Comparison of ENCODE assay signal across 14 cellular contexts in the genomic region with DNA sequence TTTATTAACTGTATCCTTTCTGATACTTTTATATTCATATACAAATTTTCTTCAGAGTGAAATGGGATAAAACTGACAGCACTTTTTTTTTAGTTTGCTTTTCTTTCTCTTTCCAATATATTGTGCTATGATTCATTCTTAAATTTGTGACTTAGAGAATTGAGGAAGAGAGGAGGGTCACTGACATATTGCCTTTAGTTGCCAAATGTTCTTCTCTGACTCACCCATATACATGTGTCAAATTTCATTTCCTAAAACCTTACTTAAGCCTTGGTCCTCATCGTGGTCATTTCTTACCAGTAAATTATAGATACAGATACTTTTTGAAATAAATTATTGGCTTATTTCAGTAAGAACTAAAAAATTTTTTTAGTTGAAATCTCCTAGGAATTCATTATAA. TPM values are rescaled to one million over a fixed set of nuclear protein-coding genes. Genes with fewer than 3 reads are reported as not detected.
DNase-seq lines count a peak whose midpoint lies in the region; ATAC-seq and TF ChIP-seq lines count a peak whose summit lies in the region.
"Had no signal": no experiment of that assay in that cellular context is flagged by ENCODE, and none has a peak within 500 bp of the region (broad histone marks: within the 10 kb centered on the region; RNA-seq: fewer than 3 reads in every experiment).

No MANE protein-coding gene starts in this region.

- POLR2A ChIA-PET in HEK293T (lab: Yijun Ruan, JAX), result no interaction called here

- no peaks in the 10 kb centered on the region for H3K27me3 ChIP-seq in gastroesophageal sphincter
- H3K27me3 ChIP-seq in ovary, result no peaks in the 10 kb centered on the region
- H3K27me3 ChIP-seq: colonic mucosa, neutrophil had no signal

- H3K27ac Mint-ChIP-seq in T-helper 17 cell, result peak overlapping the region; percentile 21
- H3K27ac Mint-ChIP-seq: CD8-positive, alpha-beta T cell; T-helper 1 cell treated with Interleukin-12 subunit alpha and Interleukin-12 subunit beta and Interleukin-4 antibody, amounts not matched to agents 30 μg/mL and 1 μg/mL, for 36 hours had no signal

- H3K4me3 Mint-ChIP-seq in T-helper 17 cell, result no peak overlapping the region
- H3K4me3 Mint-ChIP-seq: CD8-positive, alpha-beta T cell; T-helper 1 cell treated with Interleukin-12 subunit alpha and Interleukin-12 subunit beta and Interleukin-4 antibody, amounts not matched to agents 30 μg/mL and 1 μg/mL, for 36 hours had no signal

- no peaks in the 10 kb centered on the region for H3K27me3 Mint-ChIP-seq in T-helper 17 cell

- 23 to 38% methylated on average over 1 of the region's 1 CpG for WGBS in gastroesophageal sphincter (ENCODE audit: low coverage in 1 of 2), 2 donors
- WGBS in ovary, 3 donors, result 40 to 57% (median 42%) methylated on average over 1 of the region's 1 CpG

- H3K4me1 ChIP-seq in gastroesophageal sphincter (peaks cover 6 to 17% (median 11%) of the 10 kb centered on the region in 3 donors), ovary (ENCODE audit: insufficient read depth) (no peaks in the 10 kb centered on the region)

- H3K4me3 ChIP-seq in gastroesophageal sphincter, result no peak overlapping the region
- H3K4me3 ChIP-seq in ovary, result no peak overlapping the region
- H3K4me3 ChIP-seq: colonic mucosa had no signal

- H3K4me1 Mint-ChIP-seq in T-helper 17 cell, result peaks cover 9% of the 10 kb centered on the region

- intact Hi-C loops in ovary (cut with DNase I), result no loop called here

- H3K9me3 ChIP-seq in T-helper 17 cell (ENCODE audit: control insufficient read depth, low read length, poor library complexity, severe bottlenecking) (no peaks in the 10 kb centered on the region), gastroesophageal sphincter (no peaks in the 10 kb centered on the region), ovary (no peaks in the 10 kb centered on the region)
- H3K9me3 ChIP-seq: colonic mucosa, neutrophil had no signal

- H3K27ac ChIP-seq in gastroesophageal sphincter (no peak overlapping the region), ovary (no peak overlapping the region)
- H3K27ac ChIP-seq: colonic mucosa, neutrophil had no signal

- DNase-seq in AG09319 (ENCODE audit: extremely low read depth, low read depth) (peak; percentile 48), HT1080 (ENCODE audit: low read depth) (peak; percentile 86), T-helper 17 cell (no peak), ovary (no peak), GM13976 (ENCODE audit: low spot score) (no peak), HEK293T (ENCODE audit: extremely low spot score) (no peak)
- DNase-seq: activated T-cell treated with anti-CD3 and anti-CD28 coated beads for 4 hours; CD8-positive, alpha-beta T cell; colonic mucosa; NCI-H2081 treated with DMSO at 0.1 percent for 48 hours had no signal

- in situ Hi-C loops in GM13976 (cut with MboI; ENCODE audit: low sequenced_read_pairs, unreplicated experiment), result no loop called here

- CTCF ChIA-PET in HEK293T (lab: Yijun Ruan, JAX), result no interaction called here

- peaks cover 6% of the 10 kb centered on the region for H3K36me3 Mint-ChIP-seq in T-helper 17 cell (ENCODE audit: low read depth)

- ATAC-seq in T-helper 17 cell (no peak), gastroesophageal sphincter (peak; percentile 51), HG03457 (IDR thresholded peaks at IDR 0.05; ENCODE audit: unreplicated experiment) (no peak)
- ATAC-seq: CD8-positive, alpha-beta T cell had no signal

- peaks cover 0 to 3% of the 10 kb centered on the region in 2 donors for H3K36me3 ChIP-seq in gastroesophageal sphincter
- no peaks in the 10 kb centered on the region for H3K36me3 ChIP-seq in ovary
- H3K36me3 ChIP-seq: colonic mucosa, neutrophil had no signal

- TF ChIP-seq POLR2A in gastroesophageal sphincter (IDR thresholded peaks at IDR 0.05) (no peak), ovary (IDR thresholded peaks at IDR 0.05) (no peak)

- TF ChIP-seq CTCF in AG09319 (IDR thresholded peaks at IDR 0.05; ENCODE audit: low read depth, low read length) (no peak), gastroesophageal sphincter (IDR thresholded peaks at IDR 0.05) (no peak), ovary (IDR thresholded peaks at IDR 0.05) (no peak), GM13976 (IDR thresholded peaks at IDR 0.05; ENCODE audit: borderline replicate concordance, control extremely low read depth, extremely low read depth, insufficient read depth, missing control alignments) (no peak)

- TF ChIP-seq EP300 in gastroesophageal sphincter (IDR thresholded peaks at IDR 0.05) (no peak), ovary (IDR thresholded peaks at IDR 0.05) (no peak)

TF ChIP-seq in HEK293T, 16 proteins besides CTCF, POLR2A, EP300 and RAD21:
- TF ChIP-seq ZNF384 (IDR thresholded peaks at IDR 0.05) (no peak), ELF4 (IDR thresholded peaks at IDR 0.05) (no peak), PKNOX1 (IDR thresholded peaks at IDR 0.05) (no peak), ARNT (IDR thresholded peaks at IDR 0.05) (no peak), TARDBP (IDR thresholded peaks at IDR 0.05) (no peak), FOXK2 (IDR thresholded peaks at IDR 0.05) (no peak), LEF1 (IDR thresholded peaks at IDR 0.05; ENCODE audit: borderline replicate concordance) (no peak), SUZ12 (IDR thresholded peaks at IDR 0.05) (no peak)

RNA-seq across cellular contexts. Expression of gene CLASP2, which starts 53.9 kb away (rescaled TPM):
- 39.7 and 74.2 TPM in 2 replicates for total RNA-seq in HT1080 (2014; rRNA removed; shearing (Covaris generic))
- polyA plus RNA-seq in HT1080 (2015; cell fraction: cytosol; rRNA removed), result 18.8 and 19.0 TPM in 2 replicates
- 33.3 and 36.8 TPM in 2 replicates for polyA plus RNA-seq in HT1080 (2015; cell fraction: nucleus; rRNA removed)
- total RNA-seq in T-helper 17 cell (10 to 100 TPM; 69.0 to 74.2 TPM), gastroesophageal sphincter (10 to 100 TPM; 45.3 to 90.7 (median 54.1) TPM), ovary (10 to 100 TPM; 51.4 to 71.2 (median 67.1) TPM)
- 10 to 100 TPM; 14.5 to 42.9 TPM for polyA plus RNA-seq in ovary

Comparison
In these comparisons a context has a peak if more than half of its experiments do, and no peak if none do; other contexts are left out.
1. DNase-seq: peak in AG09319 (single experiment) and HT1080 (single experiment); none in T-helper 17 cell (0 of 3), ovary (0 of 5), GM13976 (single experiment) and HEK293T (single experiment).